1 cellular context compared by ENCODE assay signal in genomic region chr20:54227751-54228150, GRCh38.
TF ChIP-seq lines count a peak whose summit lies in the region.

No MANE protein-coding gene starts in this region.

TF ChIP-seq in WTC11, 78 proteins besides CTCF, POLR2A, EP300 and RAD21 (continued from another document):
- no peak for TF ChIP-seq PRDM15 (CRISPR knock-in tag; IDR thresholded peaks at IDR 0.05)
- TF ChIP-seq ZNF671 (CRISPR knock-in tag; IDR thresholded peaks at IDR 0.05) = no peak
- TF ChIP-seq ZNF138 (CRISPR knock-in tag; conservative IDR thresholded peaks at IDR 0.05) = no peak
- TF ChIP-seq ZNF232 (CRISPR knock-in tag; IDR thresholded peaks at IDR 0.05) = no peak
- no peak for TF ChIP-seq NR2C2 (CRISPR knock-in tag; IDR thresholded peaks at IDR 0.05)
TF ChIP-seq in WTC11: peak in this region for 0.
